25 cellular contexts compared by ENCODE assay signal in the genomic region with DNA sequence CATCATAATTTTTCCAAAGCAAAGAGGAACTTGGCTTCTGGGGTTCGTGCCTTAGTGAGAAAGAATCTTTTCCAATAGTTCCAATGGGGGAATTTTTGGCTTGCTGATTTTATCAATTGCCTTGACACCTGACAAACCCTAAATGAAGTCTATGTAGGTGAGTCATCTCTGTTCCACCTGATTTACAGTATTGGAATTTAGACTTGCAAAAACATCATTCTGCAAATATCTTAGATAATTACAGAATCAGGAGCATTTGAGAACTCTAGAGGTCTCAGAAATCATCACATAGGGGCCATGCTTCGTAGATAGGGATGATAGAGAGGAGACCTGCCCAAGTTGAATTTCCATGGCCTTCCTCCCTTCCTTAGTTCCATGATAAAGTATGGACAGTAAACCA. TPM values are rescaled to one million over a fixed set of nuclear protein-coding genes. Genes with fewer than 3 reads are reported as not detected.
A peak's percentile ranks its signal among the peaks of the same experiment; 100 is the strongest.
DNase-seq lines count a peak whose midpoint lies in the region; ATAC-seq, FAIRE-seq and TF ChIP-seq lines count a peak whose summit lies in the region.
"Had no signal": no experiment of that assay in that cellular context is flagged by ENCODE, and none has a peak within 500 bp of the region (broad histone marks: within the 10 kb centered on the region; RNA-seq: fewer than 3 reads in every experiment).

No MANE protein-coding gene starts in this region.

- intact Hi-C loops in K562 (cut with micrococcal nuclease) (no loop called here), left ventricle myocardium inferior (cut with micrococcal nuclease) (no loop called here)

- peaks cover 28% of the 10 kb centered on the region; the same call in 2 of the 3 replicates for H3K36me3 ChIP-seq in K562 (ENCODE audit: control insufficient read depth, insufficient read depth, low read length)
- peaks cover 16% of the 10 kb centered on the region for H3K36me3 ChIP-seq in left ventricle myocardium inferior

- DNase-seq in A549 (ENCODE audit: low read depth in 1 of 2, low spot score in 1 of 2) (no peak), K562 (ENCODE audit: extremely low read depth in 1 of 4, low spot score in 3 of 4) (no peak), foreskin keratinocyte (peak in 1 of 2 donors; percentile 33), T-helper 1 cell (no peak), left ventricle myocardium inferior (no peak)
- DNase-seq: ACHN; BE2C; C1 segment of cervical spinal cord; CD4-positive, alpha-beta memory T cell; CD4-positive, CD25-positive, alpha-beta regulatory T cell; CD8-positive, alpha-beta memory T cell; COR-L47; DMS 273 treated with DMSO at 0.1 percent for 48 hours; DMS153; DMS53; DMS79; DND-41; EL; GDM1 had no signal

- H3K9me1 ChIP-seq in K562 (ENCODE audit: control insufficient read depth, insufficient read depth, low read length), result no peaks in the 10 kb centered on the region

- WGBS in A549 (ENCODE audit: missing lambda C conversion rate), result 88% methylated on average over 2 of the region's 2 CpGs
- 59% methylated on average over 1 of the region's 2 CpGs for WGBS in K562 (ENCODE audit: insufficient coverage, low coverage, missing lambda C conversion rate)

- H3K27me3 ChIP-seq in K562 (ENCODE audit: control insufficient read depth in 2 of 2, insufficient read depth in 2 of 2, low read length in 2 of 2) (no peaks in the 10 kb centered on the region), foreskin keratinocyte (no peaks in the 10 kb centered on the region), left ventricle myocardium inferior (ENCODE audit: low read depth) (no peaks in the 10 kb centered on the region)
- H3K27me3 ChIP-seq: BE2C, BLaER1 had no signal

- H3K4me1 ChIP-seq in A549 (no peaks in the 10 kb centered on the region), K562 (replicated peaks in 1 of 2; ENCODE audit: control insufficient read depth in 2 of 2, insufficient read depth in 2 of 2, low read length in 2 of 2) (no peaks in the 10 kb centered on the region; a peak in 1 of 5 replicates), foreskin keratinocyte (no peaks in the 10 kb centered on the region), left ventricle myocardium inferior (no peaks in the 10 kb centered on the region)
- H3K4me1 ChIP-seq: BE2C, BLaER1 had no signal

- no peak for TF ChIP-seq POLR2A in A549 (IDR thresholded peaks at IDR 0.05; ENCODE audit: low read length)
- no peak for TF ChIP-seq POLR2A in K562 (conservative IDR thresholded peaks at IDR 0.05)

- TF ChIP-seq RAD21 in A549 (conservative IDR thresholded peaks at IDR 0.05 in 1 of 2, IDR thresholded peaks at IDR 0.05 in 1 of 2) (no peak), K562 (CRISPR knock-in tag; conservative IDR thresholded peaks at IDR 0.05 in 1 of 2, IDR thresholded peaks at IDR 0.05 in 1 of 2) (no peak)

- no peak overlapping the region for H3K9ac ChIP-seq in K562 (ENCODE audit: insufficient read depth in 1 of 2, low read depth in 2 of 2, low read length in 2 of 2)
- H3K9ac ChIP-seq: BLaER1 had no signal

- no peak for TF ChIP-seq EP300 in A549 (IDR thresholded peaks at IDR 0.05)
- no peak for TF ChIP-seq EP300 in K562 (IDR thresholded peaks at IDR 0.05; ENCODE audit: low read length)

- H3K9me3 ChIP-seq in A549, result no peaks in the 10 kb centered on the region
- no peaks in the 10 kb centered on the region for H3K9me3 ChIP-seq in K562 (replicated peaks; ENCODE audit: control insufficient read depth, insufficient read depth, low read depth, low read length)
- H3K9me3 ChIP-seq in left ventricle myocardium inferior (replicated peaks), result no peaks in the 10 kb centered on the region
- H3K9me3 ChIP-seq: BE2C, BLaER1 had no signal

- FAIRE-seq in A549 (lab: Jason Lieb, UNC) (no peak), K562 (lab: Jason Lieb, UNC) (no peak)
- FAIRE-seq: GM12878, GM12892, GM18507 had no signal

- POLR2A ChIA-PET in A549 (lab: Yijun Ruan, JAX) (no interaction called here), K562 (lab: Yijun Ruan, JAX) (interaction anchor here (2.6 kb wide), 1 partner anchor 9 kb away, joined by 8 read pairs; no protein-coding TSS in a partner anchor)

- TF ChIP-seq CTCF in A549 (IDR thresholded peaks at IDR 0.05) (no peak), K562 (IDR thresholded peaks at IDR 0.05 in 2 of 3, conservative IDR thresholded peaks at IDR 0.05 in 1 of 3; ENCODE audit: insufficient read depth in 2 of 3, low read depth in 1 of 3, low read length in 3 of 3) (no peak), foreskin keratinocyte (conservative IDR thresholded peaks at IDR 0.05) (no peak), left ventricle myocardium inferior (IDR thresholded peaks at IDR 0.05; ENCODE audit: borderline replicate concordance) (no peak)

- H2AFZ ChIP-seq in K562 (ENCODE audit: low read depth, low read length), result no peak overlapping the region

- in situ Hi-C loops in K562 (cut with MboI), result no loop called here

- H3K27ac ChIP-seq in A549, result no peak overlapping the region
- H3K27ac ChIP-seq in K562 (ENCODE audit: extremely low read depth, low read depth, low read length), result no peak overlapping the region
- no peak overlapping the region for H3K27ac ChIP-seq in foreskin keratinocyte
- no peak overlapping the region for H3K27ac ChIP-seq in left ventricle myocardium inferior (replicated peaks)
- H3K27ac ChIP-seq: 22Rv1, BLaER1 had no signal

- H3K79me2 ChIP-seq in K562 (ENCODE audit: control insufficient read depth, insufficient read depth, low read length), result no peaks in the 10 kb centered on the region

- H3K4me3 ChIP-seq in A549 (no peak overlapping the region), K562 (no peak overlapping the region), left ventricle myocardium inferior (no peak overlapping the region)
- H3K4me3 ChIP-seq: BLaER1, GM12878 had no signal

- H4K20me1 ChIP-seq in K562 (replicated peaks; ENCODE audit: control insufficient read depth, insufficient read depth, low read length), result 0 out of 2 replicates have a peak, but pooled peaks cover 1% of the 10 kb centered on the region
- H4K20me1 ChIP-seq: BLaER1 had no signal

- no TSS peak for BruUV-seq in K562 (replicated peaks; lab: Mats Ljungman, UMichigan)

- ATAC-seq in A549 (no peak), K562 (no peak), foreskin keratinocyte (peak; percentile 29), GM21723 (IDR thresholded peaks at IDR 0.05; ENCODE audit: unreplicated experiment) (no peak)
- ATAC-seq: GM12878 had no signal

- H3K4me2 ChIP-seq in A549 (no peak overlapping the region), K562 (ENCODE audit: insufficient read depth, low read length) (no peak overlapping the region)
- H3K4me2 ChIP-seq: BLaER1 had no signal

- CTCF ChIA-PET in A549 (lab: Yijun Ruan, JAX) (interaction anchor here (2.4 to 4.6 kb wide), 2 partner anchors 9 to 14 kb away, joined by 10 to 34 read pairs; a partner anchor contains a TSS), K562 (lab: Yijun Ruan, JAX; ENCODE audit: low intra/inter-chr PET ratio) (no interaction called here)

TF ChIP-seq in A549, 52 proteins besides CTCF, POLR2A, EP300 and RAD21 (continues in another document):
- TF ChIP-seq FOSL2 (IDR thresholded peaks at IDR 0.05) (no peak), FOSL2 (CRISPR knock-in tag; IDR thresholded peaks at IDR 0.05) (peak; percentile 33; the same call in 1 of the 2 replicates), NR3C1 (IDR thresholded peaks at IDR 0.05) (no peak)
- TF ChIP-seq, protein P1, sequence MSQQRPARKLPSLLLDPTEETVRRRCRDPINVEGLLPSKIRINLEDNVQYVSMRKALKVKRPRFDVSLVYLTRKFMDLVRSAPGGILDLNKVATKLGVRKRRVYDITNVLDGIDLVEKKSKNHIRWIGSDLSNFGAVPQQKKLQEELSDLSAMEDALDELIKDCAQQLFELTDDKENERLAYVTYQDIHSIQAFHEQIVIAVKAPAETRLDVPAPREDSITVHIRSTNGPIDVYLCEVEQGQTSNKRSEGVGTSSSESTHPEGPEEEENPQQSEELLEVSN (IDR thresholded peaks at IDR 0.05; ENCODE audit: borderline replicate concordance, low read depth), result no peak

TF ChIP-seq in K562, 482 proteins besides CTCF, POLR2A, EP300 and RAD21:
- TF ChIP-seq NR2C1 (IDR thresholded peaks at IDR 0.05), result no peak
- TF ChIP-seq NR2C1 (tag; IDR thresholded peaks at IDR 0.05), result 0 out of 2 replicates have a peak, but pooled peaks have one; percentile 24
- no peak for TF ChIP-seq TAF1 (IDR thresholded peaks at IDR 0.05; ENCODE audit: control insufficient read depth, extremely low read depth, insufficient read depth, low read length, severe bottlenecking)

RNA-seq across cellular contexts. Expression of a gene that starts 9.3 kb away (rescaled TPM):
- 16.8 and 17.3 TPM in 2 replicates for polyA plus RNA-seq in A549 (2011; rRNA removed)
- polyA plus RNA-seq in A549 (2012; cell fraction: cytosol; rRNA removed), result 7.1 and 9.0 TPM in 2 replicates
- 4.0 and 5.4 TPM in 2 replicates for polyA plus RNA-seq in A549 (2012; cell fraction: nucleus; rRNA removed)
- polyA plus RNA-seq in A549 (2017; fragmentation: RNase III; extraction: RNeasy Plus Mini Kit Qiagen cat#74134 plus additional on column Dnase treatment), result 11.9 to 13.0 TPM (median 12.9 TPM) in 3 replicates
- polyA minus RNA-seq in A549 (2011; rRNA and poly(A)+ RNA removed), result 6.0 and 7.9 TPM in 2 replicates
- total RNA-seq in K562 (2011; cell fraction: chromatin; rRNA removed; ENCODE audit: low replicate concordance), result 9.9 and 16.2 TPM in 2 replicates
- total RNA-seq in K562 (2011; cell fraction: nucleolus; rRNA removed), result 6.5 and 13.2 TPM in 2 replicates
- total RNA-seq in K562 (2011; cell fraction: nucleoplasm; rRNA removed), result 16.4 and 30.7 TPM in 2 replicates
- total RNA-seq in K562 (2014; rRNA removed), result 3.6 and 3.8 TPM in 2 replicates
- 4.4 and 5.2 TPM in 2 replicates for total RNA-seq in K562 (2014; rRNA removed; fragmentation: Illumina TruSeq; extraction: Trizol)
- 4.8 and 4.9 TPM in 2 replicates for total RNA-seq in K562 (2015; rRNA removed; fragmentation: Illumina TruSeq; extraction: Trizol)
- 4.5 and 6.1 TPM in 2 replicates for total RNA-seq in K562 (2021)
- polyA plus RNA-seq in K562 (2011; rRNA removed), result 6.8 and 8.5 TPM in 2 replicates
- polyA plus RNA-seq in K562 (2011; cell fraction: cytosol; rRNA removed), result 4.2 and 4.6 TPM in 2 replicates
- 9.2 and 10.1 TPM in 2 replicates for polyA plus RNA-seq in K562 (2011; cell fraction: nucleus; rRNA removed)
- polyA plus RNA-seq in K562 (2012), result 3.4 and 4.2 TPM in 2 replicates
- 5.0 and 5.4 TPM in 2 replicates for polyA plus RNA-seq in K562 (2014; fragmentation: Illumina TruSeq; extraction: Trizol)
- polyA plus RNA-seq in K562 (2014; fragmentation: Nextera tagmentation; extraction: Ambion mirVana), result 1 to 10 TPM in 1 of 2 experiments, under 1 TPM in 1; 0.76 to 1.8 TPM
- 4.9 and 6.0 TPM in 2 replicates for polyA plus RNA-seq in K562 (2014; rRNA removed)
- 13.0 and 13.6 TPM in 2 replicates for polyA minus RNA-seq in K562 (2011; rRNA and poly(A)+ RNA removed)
- 1.9 and 2.6 TPM in 2 replicates for polyA minus RNA-seq in K562 (2011; cell fraction: cytosol; rRNA and poly(A)+ RNA removed)
- 11.3 and 16.9 TPM in 2 replicates for polyA minus RNA-seq in K562 (2011; cell fraction: nucleus; rRNA and poly(A)+ RNA removed)
- 5.2 and 6.4 TPM in 2 replicates for total RNA-seq in foreskin keratinocyte
- polyA plus RNA-seq in foreskin keratinocyte, result 2.8 and 3.5 TPM in 2 replicates
- total RNA-seq in left ventricle myocardium inferior, result 2.3 TPM
